ENCODE assay signal across 1 cellular context in the genomic region with DNA sequence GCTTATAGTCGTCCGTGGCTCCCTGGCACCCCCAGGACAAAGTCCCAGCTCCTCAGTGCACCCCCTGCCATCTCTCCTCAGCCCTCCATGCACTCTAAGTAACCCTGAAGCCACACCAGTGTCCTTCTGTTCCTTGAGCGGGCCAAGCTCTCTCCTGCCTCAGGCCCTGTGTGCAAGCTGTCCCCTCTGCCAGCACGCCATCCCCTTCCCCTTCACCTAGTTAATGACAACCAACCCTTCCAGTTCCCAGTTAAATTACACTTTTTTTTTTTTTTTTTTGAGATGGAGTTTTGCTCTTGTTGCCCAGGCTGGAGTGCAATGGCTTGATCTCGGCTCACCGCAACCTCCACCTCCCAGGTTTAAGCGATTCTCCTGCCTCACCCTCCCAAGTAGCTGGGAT.
TF ChIP-seq lines count a peak whose summit lies in the region.

No MANE protein-coding gene starts in this region.

TF ChIP-seq in A549, 52 proteins besides CTCF, POLR2A, EP300 and RAD21:
- peak; percentile 43; the same call in 1 of the 2 replicates for TF ChIP-seq POLR2AphosphoS2 (conservative IDR thresholded peaks at IDR 0.05; ENCODE audit: low read length)
